In the genomic region with DNA sequence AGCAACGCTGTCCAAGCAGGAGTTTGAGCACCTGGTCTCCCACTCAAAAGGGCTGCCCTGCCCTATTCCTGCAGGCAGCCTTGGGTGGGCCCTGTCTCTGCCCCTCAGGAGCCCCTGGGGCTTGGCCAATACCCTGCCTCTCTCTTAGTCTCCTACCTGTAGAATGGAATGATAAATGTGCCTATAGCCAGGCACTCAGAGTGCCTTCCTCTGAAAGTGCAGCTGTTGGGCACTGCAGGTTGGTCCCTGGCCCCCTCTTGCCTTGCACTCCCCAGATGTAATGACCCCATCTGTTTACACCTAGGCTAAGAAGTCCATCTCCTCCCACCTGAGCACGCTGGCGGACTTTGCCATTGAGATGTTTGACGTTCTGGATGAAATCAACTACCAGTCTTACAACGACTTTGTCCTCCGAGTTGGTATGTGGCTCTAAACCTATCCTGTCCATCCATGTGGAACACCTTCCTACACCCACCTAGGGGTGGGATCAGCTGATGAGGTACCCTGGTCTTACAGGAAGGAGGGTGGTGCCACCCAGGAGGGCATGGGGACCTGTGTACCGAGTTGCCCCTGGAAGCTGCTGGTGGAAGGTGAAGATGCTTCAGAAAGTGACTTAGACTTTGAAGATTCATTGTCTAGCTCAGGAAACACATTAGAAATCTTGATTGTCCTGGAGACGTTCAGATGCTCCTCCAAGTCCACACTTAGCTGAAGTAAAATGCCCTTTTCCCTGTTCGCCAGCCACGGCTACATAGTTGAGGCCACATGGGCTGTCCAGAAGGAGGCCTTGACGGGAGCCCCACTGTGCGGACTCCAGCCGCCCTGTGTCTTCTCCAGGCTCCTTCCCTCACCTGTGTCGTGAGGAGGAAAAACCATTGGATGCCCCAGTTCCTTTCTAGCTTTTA, we compare ENCODE assay signal across 14 cellular contexts.
"Had no signal": no experiment of that assay in that cellular context is flagged by ENCODE, and none has a peak within 500 bp of the region (broad histone marks: within the 10 kb centered on the region; RNA-seq: fewer than 3 reads in every experiment).

No MANE protein-coding gene starts in this region.

- ATAC-seq: activated CD4-positive, alpha-beta T cell treated with anti-CD3 and anti-CD28 coated beads for 36 hours; activated naive CD4-positive, alpha-beta T cell treated with anti-CD3 and anti-CD28 coated beads, Interleukin-2, amount 50 U/mL, for 72 hours; left lobe of liver; stimulated activated naive B cell treated with anti-CD40 and anti-IgM and Interleukin-4, amounts not matched to agents 10 μg/mL and 1 μg/mL and 100 μg/mL, for 72 hours had no signal

- H3K27me3 ChIP-seq: cardiac muscle cell, tibial nerve had no signal

- H3K79me2 ChIP-seq: parathyroid adenoma had no signal

- H3K9me3 ChIP-seq: tibial nerve had no signal

- H2AFZ ChIP-seq: parathyroid adenoma had no signal

- H3K27ac ChIP-seq: cardiac muscle cell, parathyroid adenoma, SK-N-MC, tibial nerve had no signal

- H3K4me3 ChIP-seq: cardiac muscle cell, SK-N-MC, tibial nerve had no signal

- H3K9ac ChIP-seq: parathyroid adenoma had no signal

- DNase-seq: activated CD4-positive, alpha-beta T cell treated with anti-CD3 and anti-CD28 coated beads for 36 hours; activated gamma-delta T cell; activated T-cell treated with anti-CD3 and anti-CD28 coated beads, Interleukin-2, amount 50 U/mL, for 1 hour; mesenchymal stem cell; stimulated activated CD4-positive, alpha-beta T cell treated with anti-CD3 and anti-CD28 coated beads, Interleukin-15, amount 100 ng/mL, for 24 hours; stimulated activated CD4-positive, alpha-beta T cell treated with anti-CD3 and anti-CD28 coated beads, Interleukin-4, amount 100 ng/mL, for 1 hour; stimulated activated naive B cell treated with anti-CD40 and anti-IgM and Interleukin-4, amounts not matched to agents 10 μg/mL and 1 μg/mL and 100 μg/mL, for 72 hours; T-helper 9 cell had no signal

- H3K4me1 ChIP-seq: parathyroid adenoma, tibial nerve had no signal
